In the genomic region with DNA sequence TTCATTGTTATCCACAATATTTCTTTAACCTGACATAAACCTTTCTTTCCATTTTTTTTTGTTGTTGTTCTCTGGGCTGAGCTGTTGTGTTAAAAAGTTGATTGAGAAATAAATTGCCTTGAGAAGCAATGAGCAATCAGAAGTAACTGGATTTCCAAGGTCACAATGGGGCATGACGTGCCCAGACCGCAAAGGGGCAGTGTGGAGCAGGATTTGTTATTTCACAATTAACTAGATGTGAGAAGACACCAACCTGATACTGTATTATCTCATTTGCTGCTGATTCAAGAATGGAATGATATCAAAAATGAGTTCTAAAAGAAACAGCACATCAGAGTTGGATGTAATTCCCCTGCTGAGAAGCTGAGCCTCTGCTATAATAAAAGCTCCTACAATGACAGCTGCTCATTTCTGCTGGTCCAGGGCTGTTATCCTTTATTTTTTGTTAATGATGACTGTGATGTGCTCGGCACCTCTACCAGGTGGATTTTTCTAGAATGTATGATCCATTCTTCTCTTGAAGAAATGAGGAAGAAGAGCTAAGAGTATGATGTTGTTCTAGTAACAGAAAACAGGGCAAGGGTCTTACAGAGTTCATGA, we compare ENCODE assay signal across 9 cellular contexts. TPM values are rescaled to one million over a fixed set of nuclear protein-coding genes. Genes with fewer than 3 reads are reported as not detected.
DNase-seq lines count a peak whose midpoint lies in the region; ATAC-seq and TF ChIP-seq lines count a peak whose summit lies in the region.
"Had no signal": no experiment of that assay in that cellular context is flagged by ENCODE, and none has a peak within 500 bp of the region (broad histone marks: within the 10 kb centered on the region; RNA-seq: fewer than 3 reads in every experiment).

No MANE protein-coding gene starts in this region.

- H3K4me3 ChIP-seq in RWPE2 (ENCODE audit: severe bottlenecking) (no peak overlapping the region), transverse colon (no peak overlapping the region)

- no peak for TF ChIP-seq POLR2A in transverse colon (IDR thresholded peaks at IDR 0.05)

- no peaks in the 10 kb centered on the region for H3K36me3 ChIP-seq in RWPE2 (ENCODE audit: low read depth)
- H3K36me3 ChIP-seq in transverse colon = no peaks in the 10 kb centered on the region

- 0 to 31% methylated on average over 1 to 3 of the region's 3 CpGs for WGBS in transverse colon (ENCODE audit: low coverage in 1 of 2), 2 donors

- no peaks in the 10 kb centered on the region for H3K9me3 ChIP-seq in RWPE2 (ENCODE audit: severe bottlenecking)
- no peaks in the 10 kb centered on the region for H3K9me3 ChIP-seq in transverse colon

- no peaks in the 10 kb centered on the region for H3K27me3 ChIP-seq in RWPE2 (ENCODE audit: insufficient read depth, poor library complexity, severe bottlenecking)
- H3K27me3 ChIP-seq in transverse colon = no peaks in the 10 kb centered on the region

- TF ChIP-seq CTCF in RWPE2 (IDR thresholded peaks at IDR 0.05; ENCODE audit: poor library complexity, severe bottlenecking) (peak; percentile 72), transverse colon (IDR thresholded peaks at IDR 0.05) (peak in 3 of 5 experiments; percentile 24 to 44 (median 35))

- in situ Hi-C loops in transverse colon (cut with MboI; ENCODE audit: low pct_ligation_motif_present in 1 of 4, low pct_unique_long_range_greater_than_20kb in 1 of 4, low sequenced_read_pairs in 3 of 4) = no loop called here

- H3K27ac ChIP-seq in RWPE2 (ENCODE audit: poor library complexity, severe bottlenecking) = no peak overlapping the region
- H3K27ac ChIP-seq in transverse colon = no peak overlapping the region

- intact Hi-C loops in transverse colon (cut with DNase I; ENCODE audit: low total_unique reads) = no loop called here

- ATAC-seq in RWPE2 (ENCODE audit: low read depth) = 0 out of 3 replicates have a peak, but pooled peaks have one; percentile 41
- ATAC-seq in GM18498 (IDR thresholded peaks at IDR 0.05; ENCODE audit: unreplicated experiment) = no peak

- DNase-seq in DMS153 (lab: John Stamatoyannopoulos, UW) (peak; percentile 3), DMS153 treated with DMSO at 0.1 percent for 48 hours (lab: John Stamatoyannopoulos, UW; ENCODE audit: unreplicated experiment) (no peak), HCEC 1CT (peak; percentile 58), RWPE2 (ENCODE audit: low spot score) (no peak), germinal center (ENCODE audit: low spot score) (peak; percentile 4), transverse colon (peak; percentile 12), cerebellum (ENCODE audit: low spot score) (no peak)

- H3K4me1 ChIP-seq in RWPE2 (ENCODE audit: insufficient read depth, poor library complexity, severe bottlenecking) (no peaks in the 10 kb centered on the region), transverse colon (no peaks in the 10 kb centered on the region)

- no peak for TF ChIP-seq EP300 in transverse colon (IDR thresholded peaks at IDR 0.05; ENCODE audit: low read depth)

RNA-seq across cellular contexts. Expression of a gene that starts 28.1 kb away (rescaled TPM):
- 1 to 10 TPM in 1 of 4 donors, under 1 TPM in 1, not detected in 2; 0.16 to 1.5 TPM for total RNA-seq in transverse colon
- total RNA-seq in cerebellum = 18.0 TPM
- total RNA-seq: activated CD8-positive, alpha-beta memory T cell treated with anti-CD3 and anti-CD28 coated beads for 36 hours had no signal

Comparison
In these comparisons a context has a peak if more than half of its experiments do, and no peak if none do; other contexts are left out.
1. DNase-seq: peak in DMS153 (single experiment), HCEC 1CT (single experiment), germinal center (single experiment) and transverse colon (single experiment); none in DMS153 treated with DMSO at 0.1 percent for 48 hours (single experiment), RWPE2 (single experiment) and cerebellum (single experiment).